17 cellular contexts compared by ENCODE assay signal in the genomic region with DNA sequence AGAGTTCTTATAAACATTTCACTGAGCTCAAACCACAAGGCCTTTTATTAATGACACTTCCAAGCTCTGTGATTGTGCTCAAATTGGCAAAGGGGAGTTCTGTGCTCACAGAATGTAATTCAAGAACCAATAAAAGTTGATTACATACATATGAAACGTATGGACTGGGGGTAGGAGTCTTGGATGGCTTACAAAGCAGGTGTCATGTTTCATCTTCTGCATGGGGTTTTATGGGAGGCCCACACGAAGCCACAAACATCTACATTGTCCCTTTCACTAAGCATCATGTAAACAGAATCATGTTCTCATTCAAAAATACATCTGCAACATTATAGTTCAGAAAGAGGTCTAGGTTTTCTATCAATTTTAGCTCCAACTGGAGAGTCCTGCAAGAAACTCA.
"Had no signal": no experiment of that assay in that cellular context is flagged by ENCODE, and none has a peak within 500 bp of the region (broad histone marks: within the 10 kb centered on the region; RNA-seq: fewer than 3 reads in every experiment).

No MANE protein-coding gene starts in this region.

- H3K9me3 ChIP-seq: ascending aorta, breast epithelium, psoas muscle, right lobe of liver, tibial nerve, uterus had no signal

- H3K4me3 ChIP-seq: ascending aorta, breast epithelium, heart right ventricle, psoas muscle, right lobe of liver, smooth muscle cell, tibial nerve, uterus had no signal

- H3K27me3 ChIP-seq: ascending aorta, right lobe of liver, tibial nerve, uterus had no signal

- H3K36me3 ChIP-seq: ascending aorta, breast epithelium, heart right ventricle, right lobe of liver, tibial nerve, uterus had no signal

- DNase-seq: activated naive CD4-positive, alpha-beta T cell treated with anti-CD3 and anti-CD28 coated beads for 36 hours; dermis blood vessel endothelial cell; effector memory CD8-positive, alpha-beta T cell; heart right ventricle; islet precursor cell; midbrain; psoas muscle; right lobe of liver; stimulated activated CD4-positive, alpha-beta T cell treated with anti-CD3 and anti-CD28 coated beads, Interleukin-4, amount 100 ng/mL, for 4 hours; stimulated activated CD8-positive, alpha-beta memory T cell treated with anti-CD3 and anti-CD28 coated beads, Interleukin-4, amount 100 ng/mL, for 48 hours; stimulated activated naive CD4-positive, alpha-beta T cell treated with Interleukin-2 at 50 U/mL for 16 hours; substantia nigra; uterus had no signal

- H3K4me1 ChIP-seq: ascending aorta, breast epithelium, heart right ventricle, psoas muscle, right lobe of liver, tibial nerve, uterus had no signal
